ENCODE assay signal across 19 cellular contexts in genomic region chr15:51170882-51171577, GRCh38.
"Had no signal": no experiment of that assay in that cellular context is flagged by ENCODE, and none has a peak within 500 bp of the region (broad histone marks: within the 10 kb centered on the region; RNA-seq: fewer than 3 reads in every experiment).

No MANE protein-coding gene starts in this region.

- DNase-seq: activated CD4-positive, alpha-beta T cell treated with anti-CD3 and anti-CD28 coated beads for 1 hour; activated CD8-positive, alpha-beta memory T cell treated with anti-CD3 and anti-CD28 coated beads for 24 hours; activated CD8-positive, alpha-beta memory T cell treated with anti-CD3 and anti-CD28 coated beads, Interleukin-2, amount 50 U/mL, for 48 hours; activated effector memory CD4-positive, alpha-beta T cell treated with Interleukin-2 at 50 U/mL for 16 hours; activated naive CD4-positive, alpha-beta T cell treated with anti-CD3 and anti-CD28 coated beads, Interleukin-2, amount 10 ng/mL, durations not matched to agents 7 days and 5 days; activated naive CD8-positive, alpha-beta T cell treated with anti-CD3 and anti-CD28 coated beads, Interleukin-2, amount 50 U/mL, for 24 hours; activated T-cell treated with anti-CD3 and anti-CD28 coated beads, Interleukin-2, amount 50 U/mL, for 48 hours; dermis blood vessel endothelial cell; foreskin melanocyte; mucosa of descending colon; naive B cell; sigmoid colon; stimulated activated CD4-positive, alpha-beta T cell treated with anti-CD3 and anti-CD28 coated beads, Interleukin-4, amount 100 ng/mL, for 24 hours; T-helper 17 cell; uterus; WERI-Rb-1 had no signal

- H3K27me3 ChIP-seq: sigmoid colon, tibial nerve, uterus had no signal

- H3K27ac ChIP-seq: parathyroid adenoma, tibial nerve, WERI-Rb-1 had no signal

- ATAC-seq: activated naive CD8-positive, alpha-beta T cell treated with anti-CD3 and anti-CD28 coated beads, Interleukin-2, amount 50 U/mL, for 24 hours; mucosa of descending colon; stimulated activated effector memory CD8-positive, alpha-beta T cell treated with anti-CD3 and anti-CD28 coated beads, Interleukin-12 subunit alpha, Interleukin-12 subunit beta, amount 100 ng/mL, for 72 hours; T-helper 17 cell had no signal

- H3K4me1 ChIP-seq: parathyroid adenoma had no signal

- H3K4me3 ChIP-seq: mucosa of descending colon, sigmoid colon, tibial nerve, uterus had no signal

- H3K36me3 ChIP-seq: sigmoid colon, tibial nerve, uterus, WERI-Rb-1 had no signal

- H3K9me3 ChIP-seq: mucosa of descending colon, sigmoid colon, tibial nerve, uterus had no signal
